In genomic region chr20:53527196-53527595, GRCh38 we compare ENCODE assay signal across 19 cellular contexts.
"Had no signal": no experiment of that assay in that cellular context is flagged by ENCODE, and none has a peak within 500 bp of the region (broad histone marks: within the 10 kb centered on the region; RNA-seq: fewer than 3 reads in every experiment).

No MANE protein-coding gene starts in this region.

- ATAC-seq: left cardiac atrium, left ventricle myocardium superior, mucosa of descending colon, natural killer cell had no signal

- H3K4me3 ChIP-seq: esophagus muscularis mucosa, hepatocyte, mucosa of descending colon, suprapubic skin, thyroid gland had no signal

- H3K4me3 Mint-ChIP-seq: natural killer cell, type B pancreatic cell had no signal

- H3K27me3 ChIP-seq: hepatocyte, neutrophil, suprapubic skin, thyroid gland had no signal

- H3K27me3 Mint-ChIP-seq: type B pancreatic cell had no signal

- H2AFZ ChIP-seq: hepatocyte had no signal

- FAIRE-seq: kidney, small intestine, urothelium cell line had no signal

- H3K9me3 Mint-ChIP-seq: natural killer cell, type B pancreatic cell had no signal

- H3K27ac Mint-ChIP-seq: natural killer cell, type B pancreatic cell had no signal

- H3K9me3 ChIP-seq: esophagus muscularis mucosa, mucosa of descending colon, neutrophil, suprapubic skin, thyroid gland had no signal

- H3K36me3 Mint-ChIP-seq: natural killer cell, type B pancreatic cell had no signal

- H3K79me2 ChIP-seq: hepatocyte had no signal

- H3K4me1 ChIP-seq: esophagus muscularis mucosa, suprapubic skin, thyroid gland had no signal

- H3K36me3 ChIP-seq: esophagus muscularis mucosa, neutrophil, suprapubic skin, thyroid gland had no signal

- H3K4me1 Mint-ChIP-seq: natural killer cell had no signal

- H3K27ac ChIP-seq: epithelial cell of prostate, esophagus muscularis mucosa, hepatocyte, neutrophil, suprapubic skin, thyroid gland had no signal

- H3K4me2 ChIP-seq: hepatocyte had no signal

- DNase-seq: effector memory CD4-positive, alpha-beta T cell; foreskin fibroblast; kidney; left cardiac atrium; left ventricle myocardium superior; mucosa of descending colon; natural killer cell; small intestine; stimulated activated CD4-positive, alpha-beta T cell treated with anti-CD3 and anti-CD28 coated beads, Interleukin-12 subunit alpha, Interleukin-12 subunit beta, amount 100 ng/mL, for 4 hours; stimulated activated CD4-positive, alpha-beta T cell treated with anti-CD3 and anti-CD28 coated beads, Interleukin-2, amount 100 ng/mL, for 48 hours; stimulated activated naive CD4-positive, alpha-beta T cell treated with Interleukin-2 at 50 U/mL for 16 hours; thyroid gland had no signal
